ENCODE assay signal across 8 cellular contexts in genomic region chr3:99774467-99774866, GRCh38. TPM values are rescaled to one million over a fixed set of nuclear protein-coding genes. Genes with fewer than 3 reads are reported as not detected.
DNase-seq lines count a peak whose midpoint lies in the region; ATAC-seq, FAIRE-seq and TF ChIP-seq lines count a peak whose summit lies in the region.

No MANE protein-coding gene starts in this region.

- H3K36me3 ChIP-seq in stomach, result no peaks in the 10 kb centered on the region

- intact Hi-C loops in stomach (cut with DNase I; ENCODE audit: low total_unique reads), result no loop called here

- H3K27me3 Mint-ChIP-seq in activated CD4-positive, alpha-beta T cell treated with anti-CD3 and anti-CD28 coated beads, Interleukin-2, amount 10 ng/mL, durations not matched to agents 7 days and 5 days, result peaks cover 12% of the 10 kb centered on the region

- no peak overlapping the region for H3K4me3 ChIP-seq in stomach

- H3K27ac Mint-ChIP-seq in activated CD4-positive, alpha-beta T cell treated with anti-CD3 and anti-CD28 coated beads, Interleukin-2, amount 10 ng/mL, durations not matched to agents 7 days and 5 days, result no peak overlapping the region

- no peaks in the 10 kb centered on the region for H3K9me3 Mint-ChIP-seq in activated CD4-positive, alpha-beta T cell treated with anti-CD3 and anti-CD28 coated beads, Interleukin-2, amount 10 ng/mL, durations not matched to agents 7 days and 5 days

- FAIRE-seq in GM12892 (lab: Jason Lieb, UNC), result no peak

- in situ Hi-C loops in Caki2 (cut with HindIII; ENCODE audit: low pct_unique_long_range_greater_than_20kb, low sequenced_read_pairs), result no loop called here

- H3K4me1 Mint-ChIP-seq in activated CD4-positive, alpha-beta T cell treated with anti-CD3 and anti-CD28 coated beads, Interleukin-2, amount 10 ng/mL, durations not matched to agents 7 days and 5 days, result no peaks in the 10 kb centered on the region

- H3K27me3 ChIP-seq in stomach, result peaks cover 0 to 2% (median 0%) of the 10 kb centered on the region in 3 donors

- CTCF ChIA-PET in activated CD4-positive, alpha-beta T cell treated with anti-CD3 and anti-CD28 coated beads, Interleukin-2, amount 10 ng/mL, durations not matched to agents 7 days and 5 days (lab: Charles Lee), result no interaction called here

- TF ChIP-seq CTCF in stomach (IDR thresholded peaks at IDR 0.05), result no peak

- ATAC-seq in GM19452 (IDR thresholded peaks at IDR 0.05; ENCODE audit: unreplicated experiment) (peak; percentile 94), HG03280 (IDR thresholded peaks at IDR 0.05; ENCODE audit: unreplicated experiment) (peak; percentile 72)

- POLR2A ChIA-PET in activated CD4-positive, alpha-beta T cell treated with anti-CD3 and anti-CD28 coated beads, Interleukin-2, amount 10 ng/mL, durations not matched to agents 7 days and 5 days (lab: Charles Lee), result no interaction called here

- no peaks in the 10 kb centered on the region for H3K4me1 ChIP-seq in stomach

- H3K4me3 Mint-ChIP-seq in activated CD4-positive, alpha-beta T cell treated with anti-CD3 and anti-CD28 coated beads, Interleukin-2, amount 10 ng/mL, durations not matched to agents 7 days and 5 days, result no peak overlapping the region

- no peak overlapping the region for H3K27ac ChIP-seq in stomach

- no peaks in the 10 kb centered on the region for H3K9me3 ChIP-seq in stomach

- TF ChIP-seq POLR2A in stomach (IDR thresholded peaks at IDR 0.05), result no peak
- TF ChIP-seq POLR2A in GM12892 (IDR thresholded peaks at IDR 0.05; ENCODE audit: low read depth, low read length), result no peak

- no peak for TF ChIP-seq EP300 in stomach (IDR thresholded peaks at IDR 0.05)

- 35 to 45% (median 42%) methylated on average over 2 of the region's 2 CpGs for WGBS in stomach, 5 donors

- DNase-seq in Caki2 (ENCODE audit: low read depth), result peak; percentile 16
- peak; percentile 22 for DNase-seq in dermis blood vessel endothelial cell
- no peak for DNase-seq in medulla oblongata (ENCODE audit: extremely low spot score)
- DNase-seq in stomach, result no peak
- DNase-seq in activated CD4-positive, alpha-beta T cell treated with anti-CD3 and anti-CD28 coated beads, Interleukin-2, amount 10 ng/mL, durations not matched to agents 7 days and 5 days, result no peak
- DNase-seq in GM12892 (ENCODE audit: insufficient read length), result no peak

- H3K36me3 Mint-ChIP-seq in activated CD4-positive, alpha-beta T cell treated with anti-CD3 and anti-CD28 coated beads, Interleukin-2, amount 10 ng/mL, durations not matched to agents 7 days and 5 days (ENCODE audit: low read depth), result no peaks in the 10 kb centered on the region

RNA-seq across cellular contexts. Expression of gene CMSS1, which starts 43.2 kb away (rescaled TPM):
- total RNA-seq in Caki2 (2014; rRNA removed; shearing (Covaris generic); ENCODE audit: low replicate concordance), result 36.5 and 49.1 TPM in 2 replicates
- total RNA-seq in dermis blood vessel endothelial cell (7.5 and 15.5 TPM in 2 replicates), stomach (10 to 100 TPM in 3 of 5 donors, 1 to 10 TPM in 2; 2.7 to 33.3 (median 23.1) TPM)
- 10 to 100 TPM; 14.7 to 25.3 (median 21.1) TPM for polyA plus RNA-seq in stomach
- 10 to 100 TPM; 34.8 to 37.2 TPM for total RNA-seq in activated CD4-positive, alpha-beta T cell treated with anti-CD3 and anti-CD28 coated beads, Interleukin-2, amount 10 ng/mL, durations not matched to agents 7 days and 5 days
- polyA plus RNA-seq in GM12892 (2012; ENCODE audit: missing spikeins), result 70.4 TPM

Comparison
In these comparisons a context has a peak if more than half of its experiments do, and no peak if none do; other contexts are left out.
1. DNase-seq: peak in Caki2 (single experiment) and dermis blood vessel endothelial cell (single experiment); none in medulla oblongata (single experiment), stomach (single experiment), activated CD4-positive, alpha-beta T cell treated with anti-CD3 and anti-CD28 coated beads, Interleukin-2, amount 10 ng/mL, durations not matched to agents 7 days and 5 days (single experiment) and GM12892 (single experiment).